16 cellular contexts compared by ENCODE assay signal in the genomic region with DNA sequence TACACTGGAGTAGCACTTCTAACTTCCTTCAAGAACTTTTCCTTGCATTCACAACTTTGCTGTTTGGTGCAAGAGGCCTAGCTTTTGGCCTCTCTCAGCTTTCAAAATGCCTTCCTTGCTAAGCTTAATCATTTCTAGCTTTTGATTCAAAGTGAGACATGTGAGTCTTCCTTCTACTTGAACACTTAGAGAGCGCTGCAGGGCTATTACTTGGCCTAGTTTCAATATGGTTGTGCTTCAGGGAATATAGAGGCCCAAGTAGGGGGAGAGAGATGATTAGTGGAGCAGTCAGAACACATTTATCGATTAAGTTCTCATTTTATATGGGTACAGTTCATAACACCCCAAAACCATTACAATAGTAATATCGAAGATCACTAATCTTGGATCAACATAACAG. TPM values are rescaled to one million over a fixed set of nuclear protein-coding genes. Genes with fewer than 3 reads are reported as not detected.
DNase-seq lines count a peak whose midpoint lies in the region; ATAC-seq lines count a peak whose summit lies in the region.
"Had no signal": no experiment of that assay in that cellular context is flagged by ENCODE, and none has a peak within 500 bp of the region (broad histone marks: within the 10 kb centered on the region; RNA-seq: fewer than 3 reads in every experiment).

No MANE protein-coding gene starts in this region.

- DNase-seq in activated T-cell treated with anti-CD3 and anti-CD28 coated beads, Interleukin-2, amount 50 U/mL, for 24 hours: no peak
- DNase-seq in activated T-cell treated with anti-CD3 and anti-CD28 coated beads, Interleukin-2, amount 50 U/mL, for 48 hours: no peak
- DNase-seq in activated naive CD8-positive, alpha-beta T cell treated with anti-CD3 and anti-CD28 coated beads for 36 hours: no peak
- no peak for DNase-seq in posterior vena cava (ENCODE audit: low spot score)
- no peak for DNase-seq in NCI-H526 (lab: John Stamatoyannopoulos, UW)
- DNase-seq in SKM-1 (lab: John Stamatoyannopoulos, UW; ENCODE audit: unreplicated experiment): no peak
- DNase-seq: activated naive CD8-positive, alpha-beta T cell treated with anti-CD3 and anti-CD28 coated beads, Interleukin-2, amount 10 ng/mL, durations not matched to agents 7 days and 5 days; caudate nucleus; CD8-positive, alpha-beta memory T cell; endodermal cell; naive B cell had no signal

- H3K9me3 Mint-ChIP-seq in activated T-cell treated with anti-CD3 and anti-CD28 coated beads, Interleukin-2, amount 50 U/mL, for 24 hours: no peaks in the 10 kb centered on the region
- H3K9me3 Mint-ChIP-seq in activated naive CD8-positive, alpha-beta T cell treated with anti-CD3 and anti-CD28 coated beads for 36 hours: no peaks in the 10 kb centered on the region
- H3K9me3 Mint-ChIP-seq: activated naive CD8-positive, alpha-beta T cell treated with anti-CD3 and anti-CD28 coated beads, Interleukin-2, amount 10 ng/mL, durations not matched to agents 7 days and 5 days; CD8-positive, alpha-beta memory T cell; endodermal cell; IgD-negative memory B cell; naive B cell; stimulated activated memory B cell treated with anti-CD40 and anti-IgM and Interleukin-4, amounts not matched to agents 10 μg/mL and 1 μg/mL and 100 μg/mL, for 72 hours had no signal

- intact Hi-C loops in posterior vena cava (cut with DNase I): no loop called here

- H3K4me1 Mint-ChIP-seq in activated T-cell treated with anti-CD3 and anti-CD28 coated beads, Interleukin-2, amount 50 U/mL, for 24 hours (ENCODE audit: low read depth): peaks cover 14% of the 10 kb centered on the region
- H3K4me1 Mint-ChIP-seq in activated naive CD8-positive, alpha-beta T cell treated with anti-CD3 and anti-CD28 coated beads for 36 hours: peaks cover 8% of the 10 kb centered on the region
- H3K4me1 Mint-ChIP-seq: naive B cell; stimulated activated memory B cell treated with anti-CD40 and anti-IgM and Interleukin-4, amounts not matched to agents 10 μg/mL and 1 μg/mL and 100 μg/mL, for 72 hours had no signal

- H3K27me3 Mint-ChIP-seq in activated T-cell treated with anti-CD3 and anti-CD28 coated beads, Interleukin-2, amount 50 U/mL, for 24 hours: no peaks in the 10 kb centered on the region
- no peaks in the 10 kb centered on the region for H3K27me3 Mint-ChIP-seq in activated naive CD8-positive, alpha-beta T cell treated with anti-CD3 and anti-CD28 coated beads for 36 hours
- H3K27me3 Mint-ChIP-seq: activated naive CD8-positive, alpha-beta T cell treated with anti-CD3 and anti-CD28 coated beads, Interleukin-2, amount 10 ng/mL, durations not matched to agents 7 days and 5 days; CD8-positive, alpha-beta memory T cell; IgD-negative memory B cell; naive B cell; stimulated activated memory B cell treated with anti-CD40 and anti-IgM and Interleukin-4, amounts not matched to agents 10 μg/mL and 1 μg/mL and 100 μg/mL, for 72 hours had no signal

- peak overlapping the region; percentile 19 for H3K4me3 Mint-ChIP-seq in activated T-cell treated with anti-CD3 and anti-CD28 coated beads, Interleukin-2, amount 50 U/mL, for 24 hours
- no peak overlapping the region for H3K4me3 Mint-ChIP-seq in activated naive CD8-positive, alpha-beta T cell treated with anti-CD3 and anti-CD28 coated beads for 36 hours
- H3K4me3 Mint-ChIP-seq: activated naive CD8-positive, alpha-beta T cell treated with anti-CD3 and anti-CD28 coated beads, Interleukin-2, amount 10 ng/mL, durations not matched to agents 7 days and 5 days; CD8-positive, alpha-beta memory T cell; endodermal cell; IgD-negative memory B cell; naive B cell; stimulated activated memory B cell treated with anti-CD40 and anti-IgM and Interleukin-4, amounts not matched to agents 10 μg/mL and 1 μg/mL and 100 μg/mL, for 72 hours had no signal

- ATAC-seq in GM19351 (IDR thresholded peaks at IDR 0.05; ENCODE audit: unreplicated experiment) (peak; percentile 69), HG03045 (IDR thresholded peaks at IDR 0.05; ENCODE audit: unreplicated experiment) (peak; percentile 69)
- ATAC-seq: HCT116; stimulated activated memory B cell treated with anti-CD40 and anti-IgM and Interleukin-4, amounts not matched to agents 10 μg/mL and 1 μg/mL and 100 μg/mL, for 72 hours had no signal

- H3K36me3 Mint-ChIP-seq in activated T-cell treated with anti-CD3 and anti-CD28 coated beads, Interleukin-2, amount 50 U/mL, for 24 hours (ENCODE audit: low read depth): peaks cover 83% of the 10 kb centered on the region
- peaks cover 7% of the 10 kb centered on the region for H3K36me3 Mint-ChIP-seq in activated naive CD8-positive, alpha-beta T cell treated with anti-CD3 and anti-CD28 coated beads for 36 hours

- H3K27ac Mint-ChIP-seq in activated T-cell treated with anti-CD3 and anti-CD28 coated beads, Interleukin-2, amount 50 U/mL, for 24 hours: peak overlapping the region; percentile 82
- peak overlapping the region; percentile 39 for H3K27ac Mint-ChIP-seq in activated naive CD8-positive, alpha-beta T cell treated with anti-CD3 and anti-CD28 coated beads for 36 hours
- H3K27ac Mint-ChIP-seq: activated naive CD8-positive, alpha-beta T cell treated with anti-CD3 and anti-CD28 coated beads, Interleukin-2, amount 10 ng/mL, durations not matched to agents 7 days and 5 days; endodermal cell; IgD-negative memory B cell; stimulated activated memory B cell treated with anti-CD40 and anti-IgM and Interleukin-4, amounts not matched to agents 10 μg/mL and 1 μg/mL and 100 μg/mL, for 72 hours had no signal

RNA-seq across cellular contexts. Expression of gene ANGEL2, which starts 12.4 kb away (rescaled TPM):
- total RNA-seq in activated naive CD8-positive, alpha-beta T cell treated with anti-CD3 and anti-CD28 coated beads for 36 hours: 10 to 100 TPM; 41.6 to 42.3 TPM
- total RNA-seq in posterior vena cava: 10 to 100 TPM; 29.7 to 31.1 TPM

RNA-seq across cellular contexts. Expression of gene RPS6KC1, which starts 47.8 kb away (rescaled TPM):
- 1 to 10 TPM; 5.3 to 6.0 TPM for total RNA-seq in activated naive CD8-positive, alpha-beta T cell treated with anti-CD3 and anti-CD28 coated beads for 36 hours
- total RNA-seq in posterior vena cava: 10 to 100 TPM; 20.2 to 23.5 TPM

RNA-seq across cellular contexts. Expression of gene VASH2, which starts 52.9 kb away (rescaled TPM):
- total RNA-seq in activated naive CD8-positive, alpha-beta T cell treated with anti-CD3 and anti-CD28 coated beads for 36 hours: under 1 TPM; 0.21 to 0.22 TPM
- total RNA-seq in posterior vena cava: 1 to 10 TPM; 3.3 to 4.8 TPM
